12 cellular contexts compared by ENCODE assay signal in genomic region chr6:54238407-54238806, GRCh38.
DNase-seq lines count a peak whose midpoint lies in the region; ATAC-seq, FAIRE-seq and TF ChIP-seq lines count a peak whose summit lies in the region.
"Had no signal": no experiment of that assay in that cellular context is flagged by ENCODE, and none has a peak within 500 bp of the region (broad histone marks: within the 10 kb centered on the region; RNA-seq: fewer than 3 reads in every experiment).

No MANE protein-coding gene starts in this region.

- intact Hi-C loops in mammary epithelial cell (cut with micrococcal nuclease) = no loop called here
- intact Hi-C loops in MCF 10A (cut with micrococcal nuclease) = no loop called here
- intact Hi-C loops in tibial artery (cut with DNase I; ENCODE audit: low total_unique reads) = no loop called here
- intact Hi-C loops in HepG2 (cut with micrococcal nuclease; ENCODE audit: unreplicated experiment) = no loop called here
- intact Hi-C loops in activated CD4-positive, alpha-beta T cell treated with anti-CD3 and anti-CD28 coated beads for 36 hours (cut with DNase I, micrococcal nuclease) = no loop called here

- no peak overlapping the region for H3K4me3 Mint-ChIP-seq in MCF 10A (ENCODE audit: unreplicated experiment)
- H3K4me3 Mint-ChIP-seq in activated CD4-positive, alpha-beta T cell treated with anti-CD3 and anti-CD28 coated beads for 36 hours = no peak overlapping the region

- no peaks in the 10 kb centered on the region for H3K4me1 ChIP-seq in mammary epithelial cell (ENCODE audit: insufficient read depth, low read length)
- H3K4me1 ChIP-seq in tibial artery = peaks cover 0 to 11% (median 2%) of the 10 kb centered on the region in 4 donors
- H3K4me1 ChIP-seq in HepG2 (ENCODE audit: insufficient read depth, low read length) = no peaks in the 10 kb centered on the region
- H3K4me1 ChIP-seq: breast epithelium had no signal

- no peak overlapping the region for H3K4me2 ChIP-seq in mammary epithelial cell (ENCODE audit: insufficient read depth, low read depth, low read length)
- H3K4me2 ChIP-seq in HepG2 (ENCODE audit: low read depth, low read length) = no peak overlapping the region

- no peak overlapping the region for H3K27ac Mint-ChIP-seq in MCF 10A (ENCODE audit: low read depth, unreplicated experiment)
- H3K27ac Mint-ChIP-seq in activated CD4-positive, alpha-beta T cell treated with anti-CD3 and anti-CD28 coated beads for 36 hours = no peak overlapping the region
- H3K27ac Mint-ChIP-seq: progenitor cell of endocrine pancreas had no signal

- CTCF ChIA-PET in mammary epithelial cell (lab: Charles Lee; ENCODE audit: low non-redundant PET) = no interaction called here
- CTCF ChIA-PET in MCF 10A (lab: Yijun Ruan, JAX) = interaction anchor here (1.2 kb wide), 1 partner anchor 64 kb away, joined by 4 read pairs; no protein-coding TSS in a partner anchor
- CTCF ChIA-PET in HepG2 (lab: Yijun Ruan, JAX; ENCODE audit: low intra/inter-chr PET ratio, low total read pairs) = no interaction called here
- CTCF ChIA-PET in activated CD4-positive, alpha-beta T cell treated with anti-CD3 and anti-CD28 coated beads for 36 hours (lab: Charles Lee) = no interaction called here

- FAIRE-seq in HepG2 (lab: Jason Lieb, UNC) = no peak

- H4K20me1 ChIP-seq in mammary epithelial cell (ENCODE audit: insufficient read depth, low read length) (no peaks in the 10 kb centered on the region), HepG2 (ENCODE audit: insufficient read depth, low read length) (no peaks in the 10 kb centered on the region)

- no peak for TF ChIP-seq CTCF in mammary epithelial cell (conservative IDR thresholded peaks at IDR 0.05 in 1 of 2, IDR thresholded peaks at IDR 0.05 in 1 of 2; ENCODE audit: extremely low read depth in 1 of 2, insufficient read depth in 1 of 2, low read depth in 1 of 2, low read length in 2 of 2)
- no peak for TF ChIP-seq CTCF in MCF 10A (IDR thresholded peaks at IDR 0.05; ENCODE audit: unreplicated experiment)
- TF ChIP-seq CTCF in tibial artery (IDR thresholded peaks at IDR 0.05) = no peak
- TF ChIP-seq CTCF in HepG2 (CRISPR knock-in tag; IDR thresholded peaks at IDR 0.05) = no peak

- H3K36me3 ChIP-seq in mammary epithelial cell (ENCODE audit: insufficient read depth, low read length) = no peaks in the 10 kb centered on the region
- H3K36me3 ChIP-seq in tibial artery = no peaks in the 10 kb centered on the region
- H3K36me3 ChIP-seq in HepG2 (replicated peaks in 1 of 2; ENCODE audit: control insufficient read depth in 1 of 2, insufficient read depth in 2 of 2, low read length in 2 of 2) = no peaks in the 10 kb centered on the region
- H3K36me3 ChIP-seq: breast epithelium had no signal

- TF ChIP-seq POLR2A in HepG2 (IDR thresholded peaks at IDR 0.05; ENCODE audit: insufficient read depth in 1 of 2, low read depth in 2 of 2, low read length in 2 of 2) = no peak

- H3K4me3 ChIP-seq in mammary epithelial cell (replicated peaks in 1 of 3; ENCODE audit: insufficient read depth in 1 of 3, low read depth in 2 of 3, low read length in 3 of 3) (no peak overlapping the region), tibial artery (no peak overlapping the region), HepG2 (replicated peaks in 1 of 3; ENCODE audit: insufficient read depth in 1 of 3, low read depth in 2 of 3, low read length in 3 of 3) (no peak overlapping the region)
- H3K4me3 ChIP-seq: breast epithelium had no signal

- H3K9ac ChIP-seq in mammary epithelial cell (ENCODE audit: insufficient read depth, low read length) = no peak overlapping the region
- H3K9ac ChIP-seq in HepG2 (ENCODE audit: insufficient read depth, low read depth, low read length) = no peak overlapping the region

- H2AFZ ChIP-seq in mammary epithelial cell (ENCODE audit: low read depth, low read length) (peak overlapping the region; percentile 82), HepG2 (ENCODE audit: low read length) (no peak overlapping the region)

- POLR2A ChIA-PET in MCF 10A (lab: Yijun Ruan, JAX) = no interaction called here
- POLR2A ChIA-PET in HepG2 (lab: Yijun Ruan, JAX) = no interaction called here
- POLR2A ChIA-PET in activated CD4-positive, alpha-beta T cell treated with anti-CD3 and anti-CD28 coated beads for 36 hours (lab: Charles Lee) = no interaction called here

- dilution Hi-C loops in mammary epithelial cell (cut with HindIII; ENCODE audit: low sequenced_read_pairs) = no loop called here

- peaks cover 5% of the 10 kb centered on the region for H3K4me1 Mint-ChIP-seq in MCF 10A (ENCODE audit: insufficient read depth, unreplicated experiment)
- no peaks in the 10 kb centered on the region for H3K4me1 Mint-ChIP-seq in activated CD4-positive, alpha-beta T cell treated with anti-CD3 and anti-CD28 coated beads for 36 hours

- H3K9me3 Mint-ChIP-seq in MCF 10A (ENCODE audit: unreplicated experiment) = no peaks in the 10 kb centered on the region
- no peaks in the 10 kb centered on the region for H3K9me3 Mint-ChIP-seq in activated CD4-positive, alpha-beta T cell treated with anti-CD3 and anti-CD28 coated beads for 36 hours (ENCODE audit: low read depth)

- H3K9me3 ChIP-seq in mammary epithelial cell (replicated peaks; ENCODE audit: insufficient read depth, low read length) (no peaks in the 10 kb centered on the region), tibial artery (no peaks in the 10 kb centered on the region), HepG2 (ENCODE audit: low read length) (no peaks in the 10 kb centered on the region)
- H3K9me3 ChIP-seq: breast epithelium had no signal

- H3K27me3 ChIP-seq in mammary epithelial cell (ENCODE audit: insufficient read depth, low read length) (no peaks in the 10 kb centered on the region), tibial artery (no peaks in the 10 kb centered on the region), HepG2 (ENCODE audit: control insufficient read depth in 1 of 2, insufficient read depth in 2 of 2, low read length in 2 of 2) (no peaks in the 10 kb centered on the region)
- H3K27me3 ChIP-seq: breast epithelium had no signal

- 5% methylated on average over 1 of the region's 1 CpG for WGBS in mammary epithelial cell (ENCODE audit: low coverage, missing lambda C conversion rate)
- whole genome bisulfite sequencing in HepG2 (ENCODE audit: low lambda C conversion rate) = 2% methylated on average over 1 of the region's 1 CpG

- no peaks in the 10 kb centered on the region for H3K27me3 Mint-ChIP-seq in MCF 10A (ENCODE audit: insufficient read depth, unreplicated experiment)
- no peaks in the 10 kb centered on the region for H3K27me3 Mint-ChIP-seq in activated CD4-positive, alpha-beta T cell treated with anti-CD3 and anti-CD28 coated beads for 36 hours
- H3K27me3 Mint-ChIP-seq: progenitor cell of endocrine pancreas had no signal

- no peak for TF ChIP-seq EP300 in HepG2 (IDR thresholded peaks at IDR 0.05; ENCODE audit: low read depth in 2 of 2, low read length in 2 of 2)
- TF ChIP-seq EP300 in HepG2 (CRISPR knock-in tag; IDR thresholded peaks at IDR 0.05; ENCODE audit: borderline replicate concordance) = no peak

- DNase-seq in mammary epithelial cell (no peak), MCF 10A (ENCODE audit: unreplicated experiment) (no peak), dermis blood vessel endothelial cell (peak; percentile 78), left kidney (ENCODE audit: low read depth, low spot score) (peak; percentile 40), tibial artery (no peak), HepG2 (ENCODE audit: low spot score) (no peak)
- DNase-seq in activated CD4-positive, alpha-beta T cell treated with anti-CD3 and anti-CD28 coated beads for 36 hours = no peak
- DNase-seq: DND-41, NCI-H524 had no signal

- no TSS peak for BruUV-seq in mammary epithelial cell (replicated peaks; lab: Mats Ljungman, UMichigan)
- no TSS peak for BruUV-seq in MCF 10A (replicated peaks; lab: Mats Ljungman, UMichigan)
- BruUV-seq in HepG2 (replicated peaks; lab: Mats Ljungman, UMichigan) = no TSS peak

- H3K79me2 ChIP-seq in mammary epithelial cell (ENCODE audit: insufficient read depth, low read length) = no peaks in the 10 kb centered on the region
- H3K79me2 ChIP-seq in HepG2 (ENCODE audit: insufficient read depth, low read length) = no peaks in the 10 kb centered on the region

- ATAC-seq in GM21737 (IDR thresholded peaks at IDR 0.05; ENCODE audit: unreplicated experiment) (no peak), HepG2 (no peak)
- ATAC-seq in activated CD4-positive, alpha-beta T cell treated with anti-CD3 and anti-CD28 coated beads for 36 hours = no peak

- no peaks in the 10 kb centered on the region for H3K36me3 Mint-ChIP-seq in MCF 10A (ENCODE audit: insufficient read depth, unreplicated experiment)
- no peaks in the 10 kb centered on the region for H3K36me3 Mint-ChIP-seq in activated CD4-positive, alpha-beta T cell treated with anti-CD3 and anti-CD28 coated beads for 36 hours (ENCODE audit: low read depth)

- in situ Hi-C loops in mammary epithelial cell (cut with MboI; ENCODE audit: low sequenced_read_pairs in 2 of 2) (no loop called here), HepG2 (cut with HindIII; ENCODE audit: extremely low pct_ligation_motif_present, low pct_unique_long_range_greater_than_20kb) (no loop called here)

- H3K27ac ChIP-seq in mammary epithelial cell (ENCODE audit: insufficient read depth, low read depth, low read length) (no peak overlapping the region), tibial artery (peak overlapping the region; percentile 20 to 28), HepG2 (ENCODE audit: extremely low read length, insufficient read depth, low read length) (no peak overlapping the region)
- H3K27ac ChIP-seq: breast epithelium had no signal

- no peak for TF ChIP-seq RAD21 in HepG2 (CRISPR knock-in tag; IDR thresholded peaks at IDR 0.05)

TF ChIP-seq in HepG2, 621 proteins besides CTCF, POLR2A, EP300 and RAD21 (continues in another document):
- TF ChIP-seq ZNF816 (CRISPR knock-in tag; IDR thresholded peaks at IDR 0.05; ENCODE audit: borderline replicate concordance) (no peak), MAX (IDR thresholded peaks at IDR 0.05) (no peak), ZNF333 (CRISPR knock-in tag; IDR thresholded peaks at IDR 0.05; ENCODE audit: borderline replicate concordance) (no peak), ZNF607 (CRISPR knock-in tag; IDR thresholded peaks at IDR 0.05; ENCODE audit: borderline replicate concordance) (no peak)
- TF ChIP-seq, protein P1, sequence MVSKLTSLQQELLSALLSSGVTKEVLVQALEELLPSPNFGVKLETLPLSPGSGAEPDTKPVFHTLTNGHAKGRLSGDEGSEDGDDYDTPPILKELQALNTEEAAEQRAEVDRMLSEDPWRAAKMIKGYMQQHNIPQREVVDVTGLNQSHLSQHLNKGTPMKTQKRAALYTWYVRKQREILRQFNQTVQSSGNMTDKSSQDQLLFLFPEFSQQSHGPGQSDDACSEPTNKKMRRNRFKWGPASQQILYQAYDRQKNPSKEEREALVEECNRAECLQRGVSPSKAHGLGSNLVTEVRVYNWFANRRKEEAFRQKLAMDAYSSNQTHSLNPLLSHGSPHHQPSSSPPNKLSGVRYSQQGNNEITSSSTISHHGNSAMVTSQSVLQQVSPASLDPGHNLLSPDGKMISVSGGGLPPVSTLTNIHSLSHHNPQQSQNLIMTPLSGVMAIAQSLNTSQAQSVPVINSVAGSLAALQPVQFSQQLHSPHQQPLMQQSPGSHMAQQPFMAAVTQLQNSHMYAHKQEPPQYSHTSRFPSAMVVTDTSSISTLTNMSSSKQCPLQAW (CRISPR knock-in tag; IDR thresholded peaks at IDR 0.05) = no peak

Comparison
In these comparisons a context has a peak if more than half of its experiments do, and no peak if none do; other contexts are left out.
1. DNase-seq: peak in dermis blood vessel endothelial cell (single experiment) and left kidney (single experiment); none in mammary epithelial cell (single experiment), MCF 10A (single experiment), tibial artery (0 of 2), HepG2 (single experiment) and activated CD4-positive, alpha-beta T cell treated with anti-CD3 and anti-CD28 coated beads for 36 hours (single experiment).
2. H3K27ac ChIP-seq: peak in tibial artery (2 of 2); none in mammary epithelial cell (single experiment) and HepG2 (single experiment).